In the genomic region with DNA sequence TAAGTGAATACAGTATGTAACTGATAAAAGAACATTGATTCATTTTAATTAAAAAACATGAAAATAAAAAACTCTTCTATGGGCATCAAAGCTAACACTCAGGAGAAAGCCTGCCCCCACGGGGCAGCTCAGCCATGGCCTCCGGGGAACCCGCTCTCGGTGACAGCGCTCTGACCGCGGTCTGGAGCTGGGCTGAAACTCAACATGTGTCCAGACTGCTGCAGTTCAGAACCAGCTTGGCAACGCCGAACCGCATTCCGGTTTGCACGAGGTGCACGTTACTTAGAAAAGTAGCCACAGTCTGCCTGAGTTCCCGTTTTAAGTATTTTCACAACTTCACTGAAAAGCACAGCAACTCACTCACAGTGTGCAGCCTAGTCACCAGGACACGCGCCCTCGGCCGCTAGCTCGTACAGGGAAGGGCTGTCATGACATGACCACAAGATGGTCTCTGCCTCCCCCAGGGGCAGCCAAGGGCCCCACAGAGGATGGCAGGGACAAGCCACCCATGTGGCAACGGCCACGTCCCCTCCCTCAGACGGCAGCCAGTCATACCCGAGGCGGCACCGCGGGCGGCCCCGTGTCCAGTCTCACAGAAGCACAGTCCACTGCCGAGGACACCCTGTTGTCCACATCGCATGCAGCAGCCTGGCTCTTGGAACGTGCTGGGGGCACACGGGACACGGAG, we compare ENCODE assay signal across 26 cellular contexts.
DNase-seq lines count a peak whose midpoint lies in the region; ATAC-seq, FAIRE-seq and TF ChIP-seq lines count a peak whose summit lies in the region.
"Had no signal": no experiment of that assay in that cellular context is flagged by ENCODE, and none has a peak within 500 bp of the region (broad histone marks: within the 10 kb centered on the region; RNA-seq: fewer than 3 reads in every experiment).

No MANE protein-coding gene starts in this region.

- no peak for ATAC-seq in activated CD8-positive, alpha-beta memory T cell treated with anti-CD3 and anti-CD28 coated beads, Interleukin-2, amount 10 ng/mL, durations not matched to agents 7 days and 5 days
- ATAC-seq in K562 (no peak), upper lobe of right lung (peak; percentile 22), GM18867 (IDR thresholded peaks at IDR 0.05; ENCODE audit: unreplicated experiment) (no peak)
- ATAC-seq: GM12878, PC-3, Right ventricle myocardium inferior, SK-N-SH treated with all-trans-retinoic acid at 6 μM for 48 hours had no signal

- FAIRE-seq in K562 (lab: Jason Lieb, UNC), result no peak
- FAIRE-seq: GM12878 had no signal

- TF ChIP-seq POLR2A in K562 (conservative IDR thresholded peaks at IDR 0.05), result no peak
- TF ChIP-seq POLR2A in esophagus muscularis mucosa (IDR thresholded peaks at IDR 0.05; ENCODE audit: low read depth), result no peak

- H3K36me3 ChIP-seq in K562 (ENCODE audit: control insufficient read depth, insufficient read depth, low read length) (peaks cover 10% of the 10 kb centered on the region; the same call in 1 of the 3 replicates), esophagus muscularis mucosa (peaks cover 0 to 7% (median 5%) of the 10 kb centered on the region in 4 donors), upper lobe of right lung (no peaks in the 10 kb centered on the region)
- H3K36me3 ChIP-seq: SJCRH30 had no signal

- DNase-seq in activated CD8-positive, alpha-beta memory T cell treated with anti-CD3 and anti-CD28 coated beads, Interleukin-2, amount 50 U/mL, for 4 hours, result peak; percentile 15
- no peak for DNase-seq in activated CD8-positive, alpha-beta memory T cell treated with anti-CD3 and anti-CD28 coated beads, Interleukin-2, amount 10 ng/mL, durations not matched to agents 7 days and 5 days
- DNase-seq in K562 (ENCODE audit: extremely low read depth in 1 of 4, low spot score in 3 of 4), result no peak
- DNase-seq in esophagus muscularis mucosa (ENCODE audit: extremely low spot score), result peak; percentile 72
- DNase-seq in upper lobe of right lung, result peak; percentile 52
- no peak for DNase-seq in mucosa of gallbladder (ENCODE audit: low spot score)
- no peak for DNase-seq in NCI-H510A (lab: John Stamatoyannopoulos, UW)
- DNase-seq: ACHN, DMS53, GDM1, Karpas-422, MV-4-11, NCI-H1105, NCI-H1436 treated with DMSO at 0.1 percent for 48 hours, NCI-H187 treated with DMSO at 0.1 percent for 48 hours, NCI-H2107, NCI-H524 treated with DMSO at 0.1 percent for 48 hours, NCI-H774, PC-3, SJCRH30 had no signal

- H4K20me1 ChIP-seq in K562 (replicated peaks; ENCODE audit: control insufficient read depth, insufficient read depth, low read length), result no peaks in the 10 kb centered on the region

- no peak for TF ChIP-seq RAD21 in K562 (CRISPR knock-in tag; conservative IDR thresholded peaks at IDR 0.05 in 1 of 2, IDR thresholded peaks at IDR 0.05 in 1 of 2)

- no peak overlapping the region for H3K4me3 Mint-ChIP-seq in activated CD8-positive, alpha-beta memory T cell treated with anti-CD3 and anti-CD28 coated beads, Interleukin-2, amount 10 ng/mL, durations not matched to agents 7 days and 5 days

- peaks cover 9% of the 10 kb centered on the region; the same call in 1 of the 2 replicates for H3K9me3 ChIP-seq in K562 (replicated peaks; ENCODE audit: control insufficient read depth, insufficient read depth, low read depth, low read length)
- peaks cover 0 to 7% (median 6%) of the 10 kb centered on the region in 4 donors for H3K9me3 ChIP-seq in esophagus muscularis mucosa
- H3K9me3 ChIP-seq in upper lobe of right lung, result no peaks in the 10 kb centered on the region

- peaks cover 3% of the 10 kb centered on the region for H3K9me3 Mint-ChIP-seq in activated CD8-positive, alpha-beta memory T cell treated with anti-CD3 and anti-CD28 coated beads, Interleukin-2, amount 10 ng/mL, durations not matched to agents 7 days and 5 days (ENCODE audit: low read depth)

- no peaks in the 10 kb centered on the region for H3K4me1 ChIP-seq in K562 (replicated peaks in 1 of 2; ENCODE audit: control insufficient read depth in 2 of 2, insufficient read depth in 2 of 2, low read length in 2 of 2)
- H3K4me1 ChIP-seq in esophagus muscularis mucosa, result peaks cover 3 to 12% (median 11%) of the 10 kb centered on the region in 4 donors
- no peaks in the 10 kb centered on the region for H3K4me1 ChIP-seq in upper lobe of right lung
- H3K4me1 ChIP-seq: SJCRH30 had no signal

- no TSS peak for BruUV-seq in K562 (replicated peaks; lab: Mats Ljungman, UMichigan)

- WGBS in K562 (ENCODE audit: insufficient coverage, low coverage, missing lambda C conversion rate), result 92% methylated on average over 30 of the region's 33 CpGs
- 93% methylated on average over 28 of the region's 33 CpGs for WGBS in esophagus muscularis mucosa

- TF ChIP-seq EP300 in K562 (IDR thresholded peaks at IDR 0.05; ENCODE audit: low read length) (no peak), esophagus muscularis mucosa (IDR thresholded peaks at IDR 0.05) (no peak)

- H3K27me3 Mint-ChIP-seq in activated CD8-positive, alpha-beta memory T cell treated with anti-CD3 and anti-CD28 coated beads, Interleukin-2, amount 10 ng/mL, durations not matched to agents 7 days and 5 days, result no peaks in the 10 kb centered on the region

- H2AFZ ChIP-seq in K562 (ENCODE audit: low read depth, low read length), result no peak overlapping the region

- H3K79me2 ChIP-seq in K562 (ENCODE audit: control insufficient read depth, insufficient read depth, low read length), result no peaks in the 10 kb centered on the region

- H3K27ac ChIP-seq in K562 (ENCODE audit: extremely low read depth, low read depth, low read length) (no peak overlapping the region), esophagus muscularis mucosa (replicated peaks in 1 of 4) (no peak overlapping the region), upper lobe of right lung (no peak overlapping the region)
- H3K27ac ChIP-seq: 22Rv1, HL-60, SJCRH30 had no signal

- no peaks in the 10 kb centered on the region for H3K27me3 ChIP-seq in K562 (ENCODE audit: control insufficient read depth in 2 of 2, insufficient read depth in 2 of 2, low read length in 2 of 2)
- no peaks in the 10 kb centered on the region for H3K27me3 ChIP-seq in esophagus muscularis mucosa
- no peaks in the 10 kb centered on the region for H3K27me3 ChIP-seq in upper lobe of right lung
- H3K27me3 ChIP-seq: SJCRH30 had no signal

- H3K9me1 ChIP-seq in K562 (ENCODE audit: control insufficient read depth, insufficient read depth, low read length), result no peaks in the 10 kb centered on the region

- no peak for TF ChIP-seq CTCF in K562 (IDR thresholded peaks at IDR 0.05 in 2 of 3, conservative IDR thresholded peaks at IDR 0.05 in 1 of 3; ENCODE audit: insufficient read depth in 2 of 3, low read depth in 1 of 3, low read length in 3 of 3)
- TF ChIP-seq CTCF in esophagus muscularis mucosa (IDR thresholded peaks at IDR 0.05), result no peak
- TF ChIP-seq CTCF in upper lobe of right lung (IDR thresholded peaks at IDR 0.05), result no peak

- H3K4me3 ChIP-seq in K562 (no peak overlapping the region), esophagus muscularis mucosa (no peak overlapping the region), upper lobe of right lung (no peak overlapping the region)
- H3K4me3 ChIP-seq: GM12878, SJCRH30 had no signal

- no peak overlapping the region for H3K9ac ChIP-seq in K562 (ENCODE audit: insufficient read depth in 1 of 2, low read depth in 2 of 2, low read length in 2 of 2)

- peaks cover 2% of the 10 kb centered on the region for H3K4me1 Mint-ChIP-seq in activated CD8-positive, alpha-beta memory T cell treated with anti-CD3 and anti-CD28 coated beads, Interleukin-2, amount 10 ng/mL, durations not matched to agents 7 days and 5 days

- peaks cover 49% of the 10 kb centered on the region for H3K36me3 Mint-ChIP-seq in activated CD8-positive, alpha-beta memory T cell treated with anti-CD3 and anti-CD28 coated beads, Interleukin-2, amount 10 ng/mL, durations not matched to agents 7 days and 5 days

- no peak overlapping the region for H3K4me2 ChIP-seq in K562 (ENCODE audit: insufficient read depth, low read length)

- CTCF ChIA-PET in activated CD8-positive, alpha-beta memory T cell treated with anti-CD3 and anti-CD28 coated beads, Interleukin-2, amount 10 ng/mL, durations not matched to agents 7 days and 5 days (lab: Charles Lee), result no interaction called here
- CTCF ChIA-PET in K562 (lab: Yijun Ruan, JAX; ENCODE audit: low intra/inter-chr PET ratio), result no interaction called here

- POLR2A ChIA-PET in K562 (lab: Yijun Ruan, JAX), result no interaction called here

- in situ Hi-C loops in K562 (cut with MboI), result no loop called here

- H3K27ac Mint-ChIP-seq in activated CD8-positive, alpha-beta memory T cell treated with anti-CD3 and anti-CD28 coated beads, Interleukin-2, amount 10 ng/mL, durations not matched to agents 7 days and 5 days, result no peak overlapping the region

- intact Hi-C loops in K562 (cut with micrococcal nuclease), result no loop called here
- intact Hi-C loops in esophagus muscularis mucosa (cut with DNase I), result no loop called here
- intact Hi-C loops in upper lobe of right lung (cut with DNase I), result no loop called here

TF ChIP-seq in K562, 482 proteins besides CTCF, POLR2A, EP300 and RAD21:
- TF ChIP-seq ZNF695 (CRISPR knock-in tag; IDR thresholded peaks at IDR 0.05) (no peak), GTF2A2 (tag; IDR thresholded peaks at IDR 0.05) (no peak), GABPB1 (CRISPR knock-in tag; IDR thresholded peaks at IDR 0.05) (no peak), ZNF124 (CRISPR knock-in tag; IDR thresholded peaks at IDR 0.05) (no peak), POLR2G (IDR thresholded peaks at IDR 0.05; ENCODE audit: low read depth, low read length) (peak; percentile 37; the same call in 1 of the 2 replicates)
- TF ChIP-seq, protein P1, sequence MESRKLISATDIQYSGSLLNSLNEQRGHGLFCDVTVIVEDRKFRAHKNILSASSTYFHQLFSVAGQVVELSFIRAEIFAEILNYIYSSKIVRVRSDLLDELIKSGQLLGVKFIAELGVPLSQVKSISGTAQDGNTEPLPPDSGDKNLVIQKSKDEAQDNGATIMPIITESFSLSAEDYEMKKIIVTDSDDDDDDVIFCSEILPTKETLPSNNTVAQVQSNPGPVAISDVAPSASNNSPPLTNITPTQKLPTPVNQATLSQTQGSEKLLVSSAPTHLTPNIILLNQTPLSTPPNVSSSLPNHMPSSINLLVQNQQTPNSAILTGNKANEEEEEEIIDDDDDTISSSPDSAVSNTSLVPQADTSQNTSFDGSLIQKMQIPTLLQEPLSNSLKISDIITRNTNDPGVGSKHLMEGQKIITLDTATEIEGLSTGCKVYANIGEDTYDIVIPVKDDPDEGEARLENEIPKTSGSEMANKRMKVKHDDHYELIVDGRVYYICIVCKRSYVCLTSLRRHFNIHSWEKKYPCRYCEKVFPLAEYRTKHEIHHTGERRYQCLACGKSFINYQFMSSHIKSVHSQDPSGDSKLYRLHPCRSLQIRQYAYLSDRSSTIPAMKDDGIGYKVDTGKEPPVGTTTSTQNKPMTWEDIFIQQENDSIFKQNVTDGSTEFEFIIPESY (CRISPR knock-in tag; IDR thresholded peaks at IDR 0.05), result peak; percentile 79

Comparison
In these comparisons a context has a peak if more than half of its experiments do, and no peak if none do; other contexts are left out.
1. DNase-seq: peak in activated CD8-positive, alpha-beta memory T cell treated with anti-CD3 and anti-CD28 coated beads, Interleukin-2, amount 50 U/mL, for 4 hours (single experiment), esophagus muscularis mucosa (single experiment) and upper lobe of right lung (single experiment); none in activated CD8-positive, alpha-beta memory T cell treated with anti-CD3 and anti-CD28 coated beads, Interleukin-2, amount 10 ng/mL, durations not matched to agents 7 days and 5 days (single experiment), K562 (0 of 4), mucosa of gallbladder (single experiment) and NCI-H510A (single experiment).